ENCODE assay signal across 26 cellular contexts in the genomic region with DNA sequence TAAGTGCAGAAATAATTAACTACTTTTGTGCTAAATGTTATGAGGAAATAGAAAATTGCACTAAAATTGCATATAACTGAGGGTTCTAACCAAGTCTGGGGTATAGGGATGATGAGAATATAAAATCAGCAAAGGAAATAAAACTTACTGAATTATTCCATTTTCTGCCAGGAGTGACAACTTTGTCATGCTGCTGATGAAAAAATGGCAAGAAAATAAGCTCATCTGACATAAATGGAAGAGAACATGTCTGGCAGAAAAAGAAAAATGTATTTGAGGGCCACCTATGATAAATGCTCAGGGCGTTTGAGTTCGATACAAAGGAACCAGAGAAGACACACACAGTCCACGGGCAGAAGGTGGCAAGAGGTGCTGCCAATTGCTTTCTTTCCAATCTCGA.
"Had no signal": no experiment of that assay in that cellular context is flagged by ENCODE, and none has a peak within 500 bp of the region (broad histone marks: within the 10 kb centered on the region; RNA-seq: fewer than 3 reads in every experiment).

No MANE protein-coding gene starts in this region.

- H3K36me3 ChIP-seq: neural progenitor cell, ovary, right lobe of liver, sigmoid colon, stomach, thoracic aorta, thyroid gland, tibial nerve, upper lobe of left lung, vagina had no signal

- H3K27ac ChIP-seq: neural progenitor cell, ovary, parathyroid adenoma, psoas muscle, right lobe of liver, sigmoid colon, stomach, thoracic aorta, thyroid gland, tibial nerve, upper lobe of left lung, vagina had no signal

- ATAC-seq: natural killer cell treated with Interleukin-12 subunit alpha and Interleukin-12 subunit beta and Interleukin-15 and Interleukin-18, amount 100 ng/mL, for 72 hours; psoas muscle; right cardiac atrium; right lobe of liver; stimulated activated effector memory CD8-positive, alpha-beta T cell treated with anti-CD3 and anti-CD28 coated beads, Interleukin-12 subunit alpha, Interleukin-12 subunit beta, amount 100 ng/mL, for 72 hours; stimulated activated naive B cell treated with anti-CD40 and anti-IgM and Interleukin-4, amounts not matched to agents 10 μg/mL and 1 μg/mL and 100 μg/mL, for 72 hours had no signal

- H3K4me1 ChIP-seq: parathyroid adenoma, psoas muscle, right lobe of liver, thyroid gland had no signal

- H3K27me3 ChIP-seq: ovary, right lobe of liver, sigmoid colon, stomach, thyroid gland, tibial nerve, upper lobe of left lung, vagina had no signal

- H3K4me3 ChIP-seq: neural progenitor cell, ovary, psoas muscle, right lobe of liver, sigmoid colon, stomach, thoracic aorta, thyroid gland, tibial nerve, upper lobe of left lung, vagina had no signal

- H3K9me3 ChIP-seq: ovary, psoas muscle, right lobe of liver, sigmoid colon, stomach, thoracic aorta, thyroid gland, tibial nerve, upper lobe of left lung, vagina had no signal

- DNase-seq: nephron progenitor cell; occipital lobe; ovary; posterior cingulate gyrus; psoas muscle; right cardiac atrium; right lobe of liver; sigmoid colon; small intestine; stimulated activated CD4-positive, alpha-beta T cell treated with anti-CD3 and anti-CD28 coated beads, Interleukin-15, amount 100 ng/mL, for 24 hours; stimulated activated CD4-positive, alpha-beta T cell treated with anti-CD3 and anti-CD28 coated beads, Interleukin-2, amount 100 ng/mL, for 24 hours; stimulated activated CD4-positive, alpha-beta T cell treated with anti-CD3 and anti-CD28 coated beads, Interleukin-2, amount 100 ng/mL, for 48 hours; stimulated activated CD4-positive, alpha-beta T cell treated with anti-CD3 and anti-CD28 coated beads, Interleukin-4, amount 100 ng/mL, for 24 hours; stimulated activated naive B cell treated with anti-CD40 and anti-IgM and Interleukin-4, amounts not matched to agents 10 μg/mL and 1 μg/mL and 100 μg/mL, for 72 hours; stimulated activated naive CD4-positive, alpha-beta T cell treated with Interleukin-2 at 50 U/mL for 16 hours; stomach; thyroid gland; trophoblast cell; upper lobe of left lung had no signal
